25 cellular contexts compared by ENCODE assay signal in the genomic region with DNA sequence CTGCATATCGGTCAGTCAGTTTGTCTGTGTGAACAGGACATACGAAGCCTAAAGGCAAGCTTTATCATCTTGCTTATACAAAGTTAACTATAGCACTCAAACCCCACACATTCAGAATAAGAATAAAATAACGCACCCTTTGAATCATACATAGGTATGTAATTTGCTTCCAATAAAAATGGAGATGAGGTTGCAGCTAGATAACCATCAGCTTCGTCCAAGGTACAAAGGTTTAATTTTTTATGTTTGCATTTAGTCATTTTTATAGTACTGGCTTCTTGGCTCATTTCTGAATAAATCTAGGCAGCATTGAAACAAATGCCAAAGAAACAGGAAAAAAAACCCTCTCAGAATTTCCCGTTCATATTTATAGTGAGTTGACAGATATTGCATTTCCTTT.
DNase-seq lines count a peak whose midpoint lies in the region; ATAC-seq and TF ChIP-seq lines count a peak whose summit lies in the region.
"Had no signal": no experiment of that assay in that cellular context is flagged by ENCODE, and none has a peak within 500 bp of the region (broad histone marks: within the 10 kb centered on the region; RNA-seq: fewer than 3 reads in every experiment).

No MANE protein-coding gene starts in this region.

- intact Hi-C loops in colonic mucosa (cut with DNase I), result loop anchor here (10.0 kb wide), 2 partner anchors 765 to 1615 kb away; no protein-coding TSS in a partner anchor
- intact Hi-C loops in heart right ventricle (cut with DNase I), result loop anchor here in 5 of 10 donors (10.0 kb wide), 4 partner anchors 285 to 1645 kb away; no protein-coding TSS in a partner anchor

- peak overlapping the region; percentile 28 for H3K4me2 ChIP-seq in skeletal muscle satellite cell (ENCODE audit: low read length)
- H3K4me2 ChIP-seq: PC-9 had no signal

- H3K4me3 ChIP-seq in LNCaP clone FGC (ENCODE audit: low read depth, low read length) (no peak overlapping the region), RWPE2 (ENCODE audit: severe bottlenecking) (no peak overlapping the region), colonic mucosa (no peak overlapping the region), skeletal muscle satellite cell (ENCODE audit: low read length) (no peak overlapping the region), heart right ventricle (no peak overlapping the region)
- H3K4me3 ChIP-seq: K562, PC-9 had no signal

- H3K4me1 Mint-ChIP-seq in nephron progenitor cell, result peaks cover 5% of the 10 kb centered on the region
- H3K4me1 Mint-ChIP-seq: CD14-positive monocyte had no signal

- H3K4me3 Mint-ChIP-seq in nephron progenitor cell, result no peak overlapping the region
- H3K4me3 Mint-ChIP-seq: CD14-positive monocyte; CD8-positive, alpha-beta memory T cell had no signal

- ATAC-seq in RWPE2 (ENCODE audit: low read depth), result peak; percentile 66
- ATAC-seq in heart right ventricle, result no peak
- ATAC-seq: K562 had no signal

- TF ChIP-seq CTCF in LNCaP clone FGC (IDR thresholded peaks at IDR 0.05; ENCODE audit: control insufficient read depth, extremely low read depth, insufficient read depth) (no peak), RWPE2 (IDR thresholded peaks at IDR 0.05; ENCODE audit: poor library complexity, severe bottlenecking) (no peak), colonic mucosa (IDR thresholded peaks at IDR 0.05) (no peak), nephron progenitor cell (IDR thresholded peaks at IDR 0.05) (no peak), heart right ventricle (IDR thresholded peaks at IDR 0.05) (no peak)

- no peak overlapping the region for H3K27ac Mint-ChIP-seq in nephron progenitor cell
- H3K27ac Mint-ChIP-seq: CD14-positive monocyte had no signal

- H3K27ac ChIP-seq in RWPE2 (ENCODE audit: poor library complexity, severe bottlenecking), result peak overlapping the region; percentile 77
- H3K27ac ChIP-seq in colonic mucosa, result peak overlapping the region; percentile 54
- H3K27ac ChIP-seq in heart right ventricle, result no peak overlapping the region
- H3K27ac ChIP-seq: PC-9 had no signal

- H3K4me1 ChIP-seq in RWPE2 (ENCODE audit: insufficient read depth, poor library complexity, severe bottlenecking) (peaks cover 21% of the 10 kb centered on the region), colonic mucosa (no peaks in the 10 kb centered on the region), skeletal muscle satellite cell (ENCODE audit: control insufficient read depth, insufficient read depth, low read length) (peaks cover 7% of the 10 kb centered on the region), heart right ventricle (peaks cover 0 to 8% (median 0%) of the 10 kb centered on the region in 9 donors)
- H3K4me1 ChIP-seq: BE2C had no signal

- H3K9me3 ChIP-seq in RWPE2 (ENCODE audit: severe bottlenecking), result no peaks in the 10 kb centered on the region
- H3K9me3 ChIP-seq in colonic mucosa, result no peaks in the 10 kb centered on the region
- no peaks in the 10 kb centered on the region for H3K9me3 ChIP-seq in skeletal muscle satellite cell (replicated peaks; ENCODE audit: low read length)
- peaks cover 0 to 3% (median 0%) of the 10 kb centered on the region in 11 donors for H3K9me3 ChIP-seq in heart right ventricle
- H3K9me3 ChIP-seq: BE2C had no signal

- H3K9ac ChIP-seq in colonic mucosa (ENCODE audit: low read depth in 2 of 2, low read length in 2 of 2) (no peak overlapping the region), skeletal muscle satellite cell (ENCODE audit: low read depth, low read length) (no peak overlapping the region)

- WGBS in heart right ventricle, 2 donors, result 59 to 71% methylated on average over 5 of the region's 5 CpGs

- no peaks in the 10 kb centered on the region for H3K36me3 Mint-ChIP-seq in nephron progenitor cell (ENCODE audit: low read depth)
- H3K36me3 Mint-ChIP-seq: CD14-positive monocyte; CD8-positive, alpha-beta memory T cell had no signal

- no peaks in the 10 kb centered on the region for H3K9me3 Mint-ChIP-seq in nephron progenitor cell
- H3K9me3 Mint-ChIP-seq: CD8-positive, alpha-beta memory T cell had no signal

- DNase-seq in LNCaP clone FGC (ENCODE audit: low read depth) (peak; percentile 14), RWPE2 (ENCODE audit: low spot score) (no peak), colonic mucosa (no peak), nephron progenitor cell (no peak), heart right ventricle (no peak)
- no peak for DNase-seq in activated CD4-positive, alpha-beta T cell treated with anti-CD3 and anti-CD28 coated beads, Interleukin-2, amount 50 U/mL, for 4 hours
- DNase-seq in effector CD4-positive, alpha-beta T cell, result no peak
- DNase-seq: ACHN; BE2C; CD8-positive, alpha-beta memory T cell; DMS153; Kasumi-1; MM.1S; NCI-H1694; NCI-H2029 treated with DMSO at 0.1 percent for 48 hours; NCI-H446 treated with DMSO at 0.1 percent for 48 hours; NCI-H526; NCI-H82; NK-92 treated with Interleukin-12 subunit alpha and Interleukin-12 subunit beta, amount 100 ng/mL, for 24 hours; PC-9; RPMI8226; SHP77 had no signal

- H3K27me3 ChIP-seq in RWPE2 (ENCODE audit: insufficient read depth, poor library complexity, severe bottlenecking) (no peaks in the 10 kb centered on the region), colonic mucosa (no peaks in the 10 kb centered on the region), skeletal muscle satellite cell (ENCODE audit: control insufficient read depth, insufficient read depth, low read length) (no peaks in the 10 kb centered on the region), heart right ventricle (no peaks in the 10 kb centered on the region)
- H3K27me3 ChIP-seq: BE2C had no signal

- peaks cover 11% of the 10 kb centered on the region for H3K27me3 Mint-ChIP-seq in nephron progenitor cell (ENCODE audit: low read depth, poor library complexity)

- H3K36me3 ChIP-seq in RWPE2 (ENCODE audit: low read depth), result no peaks in the 10 kb centered on the region
- no peaks in the 10 kb centered on the region for H3K36me3 ChIP-seq in colonic mucosa
- H3K36me3 ChIP-seq in skeletal muscle satellite cell (ENCODE audit: insufficient read depth, low read length), result no peaks in the 10 kb centered on the region
- H3K36me3 ChIP-seq in heart right ventricle, result no peaks in the 10 kb centered on the region
- H3K36me3 ChIP-seq: BE2C had no signal

Comparison
In these comparisons a context has a peak if more than half of its experiments do, and no peak if none do; other contexts are left out.
1. H3K27ac ChIP-seq: peak in RWPE2 (single experiment) and colonic mucosa (single experiment); none in heart right ventricle (0 of 10).